Comparison of ENCODE assay signal across 18 cellular contexts in the genomic region with DNA sequence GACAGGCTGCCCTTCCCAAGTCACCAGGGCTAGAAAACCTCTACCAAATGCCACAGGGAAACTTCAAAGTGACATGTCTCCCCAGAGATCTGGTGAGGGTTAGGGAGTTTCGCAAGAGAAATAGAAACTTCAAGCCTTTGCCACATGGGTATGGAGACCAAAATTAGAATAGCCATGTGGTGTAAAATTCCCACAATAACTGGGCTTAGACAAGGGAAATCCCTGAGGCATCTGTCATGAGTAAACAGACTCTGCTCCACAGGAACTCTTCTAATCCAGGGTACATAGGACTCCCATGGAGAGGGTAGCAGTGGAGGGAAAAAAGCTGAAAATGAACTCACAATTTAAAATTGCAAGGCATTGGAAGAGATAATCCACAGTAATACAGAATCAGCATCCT. TPM values are rescaled to one million over a fixed set of nuclear protein-coding genes. Genes with fewer than 3 reads are reported as not detected.
DNase-seq lines count a peak whose midpoint lies in the region; TF ChIP-seq lines count a peak whose summit lies in the region.
"Had no signal": no experiment of that assay in that cellular context is flagged by ENCODE, and none has a peak within 500 bp of the region (broad histone marks: within the 10 kb centered on the region; RNA-seq: fewer than 3 reads in every experiment).

No MANE protein-coding gene starts in this region.

- H3K4me1 ChIP-seq in HEK293 (ENCODE audit: control insufficient read depth, insufficient read depth, low read length) = peaks cover 3% of the 10 kb centered on the region; the same call in 1 of the 2 replicates
- H3K4me1 ChIP-seq in mammary epithelial cell (ENCODE audit: insufficient read depth, low read length) = peaks cover 10% of the 10 kb centered on the region
- H3K4me1 ChIP-seq: A549, lower lobe of right lung had no signal

- POLR2A ChIA-PET in HEK293 (lab: Yijun Ruan, JAX) = no interaction called here

- H3K9ac ChIP-seq in mammary epithelial cell (ENCODE audit: insufficient read depth, low read length) = no peak overlapping the region

- no peak overlapping the region for H2AFZ ChIP-seq in mammary epithelial cell (ENCODE audit: low read depth, low read length)

- BruUV-seq in mammary epithelial cell (replicated peaks; lab: Mats Ljungman, UMichigan) = no TSS peak

- TF ChIP-seq CTCF in HEK293 (tag by site-specific recombination; IDR thresholded peaks at IDR 0.05) = no peak
- no peak for TF ChIP-seq CTCF in WERI-Rb-1 (IDR thresholded peaks at IDR 0.05; ENCODE audit: low read depth, low read length)
- no peak for TF ChIP-seq CTCF in foreskin fibroblast (IDR thresholded peaks at IDR 0.05; ENCODE audit: low read depth, low read length)
- TF ChIP-seq CTCF in mammary epithelial cell (conservative IDR thresholded peaks at IDR 0.05 in 1 of 2, IDR thresholded peaks at IDR 0.05 in 1 of 2; ENCODE audit: extremely low read depth in 1 of 2, insufficient read depth in 1 of 2, low read depth in 1 of 2, low read length in 2 of 2) = no peak

- no peaks in the 10 kb centered on the region for H3K79me2 ChIP-seq in mammary epithelial cell (ENCODE audit: insufficient read depth, low read length)

- intact Hi-C loops in mammary epithelial cell (cut with micrococcal nuclease) = no loop called here

- no peak overlapping the region for H3K4me2 ChIP-seq in mammary epithelial cell (ENCODE audit: insufficient read depth, low read depth, low read length)
- H3K4me2 ChIP-seq: A549 had no signal

- H3K4me3 ChIP-seq in HEK293 (ENCODE audit: low read depth, low read length) (no peak overlapping the region), WERI-Rb-1 (ENCODE audit: low read depth, low read length) (no peak overlapping the region), foreskin fibroblast (ENCODE audit: low read depth in 1 of 2, low read length in 2 of 2) (no peak overlapping the region), mammary epithelial cell (replicated peaks in 1 of 3; ENCODE audit: insufficient read depth in 1 of 3, low read depth in 2 of 3, low read length in 3 of 3) (no peak overlapping the region)
- H3K4me3 ChIP-seq: A549, lower lobe of right lung had no signal

- CTCF ChIA-PET in HEK293 (lab: Yijun Ruan, JAX) = no interaction called here
- CTCF ChIA-PET in mammary epithelial cell (lab: Charles Lee; ENCODE audit: low non-redundant PET) = no interaction called here

- dilution Hi-C loops in mammary epithelial cell (cut with HindIII; ENCODE audit: low sequenced_read_pairs) = no loop called here

- H3K27me3 ChIP-seq in WERI-Rb-1 (ENCODE audit: insufficient read depth, low read depth, severe bottlenecking) (no peaks in the 10 kb centered on the region), mammary epithelial cell (ENCODE audit: insufficient read depth, low read length) (no peaks in the 10 kb centered on the region)

- 83% methylated on average over 1 of the region's 1 CpG for WGBS in mammary epithelial cell (ENCODE audit: low coverage, missing lambda C conversion rate)

- H3K36me3 ChIP-seq in HEK293 (ENCODE audit: control insufficient read depth in 2 of 2, insufficient read depth in 1 of 2, low read length in 2 of 2) (no peaks in the 10 kb centered on the region), WERI-Rb-1 (no peaks in the 10 kb centered on the region), mammary epithelial cell (ENCODE audit: insufficient read depth, low read length) (no peaks in the 10 kb centered on the region)
- H3K36me3 ChIP-seq: lower lobe of right lung had no signal

- in situ Hi-C loops in mammary epithelial cell (cut with MboI; ENCODE audit: low sequenced_read_pairs in 2 of 2) = no loop called here

- H3K9me3 ChIP-seq in HEK293 (ENCODE audit: control insufficient read depth, insufficient read depth, low read depth, low read length) (peaks cover 3% of the 10 kb centered on the region), WERI-Rb-1 (ENCODE audit: severe bottlenecking) (no peaks in the 10 kb centered on the region), mammary epithelial cell (replicated peaks; ENCODE audit: insufficient read depth, low read length) (no peaks in the 10 kb centered on the region)
- H3K9me3 ChIP-seq: lower lobe of right lung had no signal

- H4K20me1 ChIP-seq in mammary epithelial cell (ENCODE audit: insufficient read depth, low read length) = no peaks in the 10 kb centered on the region

- H3K27ac ChIP-seq in HEK293 (ENCODE audit: extremely low read depth, low read depth, low read length) (no peak overlapping the region), WERI-Rb-1 (peak overlapping the region; percentile 70), mammary epithelial cell (ENCODE audit: insufficient read depth, low read depth, low read length) (no peak overlapping the region)
- H3K27ac ChIP-seq: A549, lower lobe of right lung had no signal

- peak; percentile 27 for DNase-seq in A172 (ENCODE audit: low spot score)
- no peak for DNase-seq in WERI-Rb-1
- DNase-seq in foreskin fibroblast = peak; percentile 55 to 66
- no peak for DNase-seq in dedifferentiated amniotic fluid mesenchymal stem cell (ENCODE audit: extremely low spot score)
- DNase-seq in LoVo (ENCODE audit: low spot score) = no peak
- no peak for DNase-seq in NCI-H1417 treated with DMSO at 0.1 percent for 48 hours (lab: John Stamatoyannopoulos, UW)
- no peak for DNase-seq in mammary epithelial cell
- DNase-seq: CD4-positive, alpha-beta T cell; DND-41; endodermal cell; lower lobe of right lung; NCI-H1092 treated with DMSO at 0.1 percent for 48 hours; NCI-H226; nephron progenitor cell; Right ventricle myocardium superior; T-helper 2 cell had no signal

TF ChIP-seq in HEK293, 187 proteins besides CTCF, POLR2A, EP300 and RAD21:
- TF ChIP-seq ZNF600 (tag by site-specific recombination; IDR thresholded peaks at IDR 0.05) (no peak), ZNF140 (tag by site-specific recombination; IDR thresholded peaks at IDR 0.05) (no peak), ZIC2 (tag by site-specific recombination; IDR thresholded peaks at IDR 0.05) (peak; percentile 51), ZNF114 (tag by site-specific recombination; IDR thresholded peaks at IDR 0.05) (no peak)

RNA-seq across cellular contexts. Expression of gene ADAM12, which starts 14.3 kb away (rescaled TPM):
- 7.1 and 8.1 TPM in 2 replicates for total RNA-seq in A172 (2014; rRNA removed; shearing (Covaris generic))
- total RNA-seq in mammary epithelial cell = 1 to 10 TPM in 1 of 2 donors, under 1 TPM in 1; 0.26 to 8.2 TPM
- 0.59 TPM for polyA plus RNA-seq in mammary epithelial cell
- polyA minus RNA-seq in mammary epithelial cell = 0.10 TPM

Comparison
In these comparisons a context has a peak if more than half of its experiments do, and no peak if none do; other contexts are left out.
1. DNase-seq: peak in A172 (single experiment) and foreskin fibroblast (2 of 2); none in WERI-Rb-1 (single experiment), dedifferentiated amniotic fluid mesenchymal stem cell (single experiment), LoVo (single experiment), NCI-H1417 treated with DMSO at 0.1 percent for 48 hours (single experiment) and mammary epithelial cell (single experiment).